ENCODE assay signal across 33 cellular contexts in the genomic region with DNA sequence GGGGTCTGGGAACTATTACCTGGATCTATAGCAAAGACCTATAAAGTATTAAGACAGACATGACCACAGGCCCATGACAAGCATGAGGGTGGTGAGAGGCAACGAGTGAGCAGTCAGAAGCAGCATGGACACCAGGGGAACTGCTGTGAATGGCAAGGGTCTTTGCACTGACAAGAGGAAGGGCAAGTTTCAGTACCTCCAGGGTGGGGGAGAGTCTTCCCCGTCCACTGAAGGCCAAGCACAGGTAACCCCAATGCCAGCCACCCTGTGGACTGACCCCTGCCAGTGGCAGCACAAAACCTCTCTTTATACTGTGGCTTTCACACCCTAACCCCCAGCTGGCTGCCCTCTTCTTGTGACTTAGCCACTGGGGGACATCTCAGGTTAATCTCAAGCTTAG. TPM values are rescaled to one million over a fixed set of nuclear protein-coding genes. Genes with fewer than 3 reads are reported as not detected.
"Had no signal": no experiment of that assay in that cellular context is flagged by ENCODE, and none has a peak within 500 bp of the region (broad histone marks: within the 10 kb centered on the region; RNA-seq: fewer than 3 reads in every experiment).

No MANE protein-coding gene starts in this region.

- H3K36me3 ChIP-seq: brain microvascular endothelial cell, colonic mucosa, esophagus squamous epithelium, gastroesophageal sphincter had no signal

- H3K27ac Mint-ChIP-seq: activated B cell treated with CpG ODN at 0.5 μM for 24 hours; activated CD8-positive, alpha-beta T cell treated with anti-CD3 and anti-CD28 coated beads for 36 hours; activated naive CD4-positive, alpha-beta T cell treated with anti-CD3 and anti-CD28 coated beads, Interleukin-2, amount 10 ng/mL, durations not matched to agents 7 days and 5 days; activated naive CD4-positive, alpha-beta T cell treated with anti-CD3 and anti-CD28 coated beads, Interleukin-2, amount 50 U/mL, for 72 hours; activated naive CD8-positive, alpha-beta T cell treated with anti-CD3 and anti-CD28 coated beads, Interleukin-2, amount 10 ng/mL, durations not matched to agents 7 days and 5 days; activated T-cell treated with anti-CD3 and anti-CD28 coated beads, Interleukin-2, amount 50 U/mL, for 24 hours; activated T-cell treated with anti-CD3 and anti-CD28 coated beads, Interleukin-2, amount 50 U/mL, for 72 hours; dendritic cell treated with granulocyte-macrophage colony-stimulating factor and Interleukin-4, amounts not matched to agents 40 ng/mL and 50 ng/mL, for 4 days; effector memory CD8-positive, alpha-beta T cell had no signal

- H3K4me1 Mint-ChIP-seq: activated B cell treated with CpG ODN at 0.5 μM for 24 hours; activated naive CD4-positive, alpha-beta T cell treated with anti-CD3 and anti-CD28 coated beads, Interleukin-2, amount 10 ng/mL, durations not matched to agents 7 days and 5 days; activated naive CD8-positive, alpha-beta T cell treated with anti-CD3 and anti-CD28 coated beads, Interleukin-2, amount 10 ng/mL, durations not matched to agents 7 days and 5 days had no signal

- H3K4me3 ChIP-seq: colonic mucosa, dorsolateral prefrontal cortex, esophagus squamous epithelium, gastroesophageal sphincter had no signal

- H3K9me3 ChIP-seq: colonic mucosa, esophagus squamous epithelium, gastroesophageal sphincter had no signal

- H3K36me3 Mint-ChIP-seq: activated naive CD4-positive, alpha-beta T cell treated with anti-CD3 and anti-CD28 coated beads, Interleukin-2, amount 10 ng/mL, durations not matched to agents 7 days and 5 days; activated naive CD4-positive, alpha-beta T cell treated with anti-CD3 and anti-CD28 coated beads, Interleukin-2, amount 50 U/mL, for 72 hours; activated naive CD8-positive, alpha-beta T cell treated with anti-CD3 and anti-CD28 coated beads, Interleukin-2, amount 10 ng/mL, durations not matched to agents 7 days and 5 days had no signal

- H3K9me3 Mint-ChIP-seq: activated B cell treated with CpG ODN at 0.5 μM for 24 hours; activated CD8-positive, alpha-beta T cell treated with anti-CD3 and anti-CD28 coated beads for 36 hours; activated naive CD4-positive, alpha-beta T cell treated with anti-CD3 and anti-CD28 coated beads, Interleukin-2, amount 10 ng/mL, durations not matched to agents 7 days and 5 days; activated naive CD8-positive, alpha-beta T cell treated with anti-CD3 and anti-CD28 coated beads, Interleukin-2, amount 10 ng/mL, durations not matched to agents 7 days and 5 days; activated T-cell treated with anti-CD3 and anti-CD28 coated beads, Interleukin-2, amount 50 U/mL, for 24 hours; dendritic cell treated with granulocyte-macrophage colony-stimulating factor and Interleukin-4, amounts not matched to agents 40 ng/mL and 50 ng/mL, for 4 days had no signal

- ATAC-seq: activated CD4-positive, CD25-positive, alpha-beta regulatory T cell treated with anti-CD3 and anti-CD28 coated beads, Interleukin-2, amount 50 U/mL, for 24 hours; activated CD8-positive, alpha-beta T cell treated with anti-CD3 and anti-CD28 coated beads for 36 hours; activated naive CD4-positive, alpha-beta T cell treated with anti-CD3 and anti-CD28 coated beads, Interleukin-2, amount 50 U/mL, for 72 hours; activated T-cell treated with anti-CD3 and anti-CD28 coated beads, Interleukin-2, amount 50 U/mL, for 72 hours; effector memory CD8-positive, alpha-beta T cell; gastroesophageal sphincter had no signal

- H3K4me1 ChIP-seq: colonic mucosa, esophagus squamous epithelium, gastroesophageal sphincter had no signal

- H3K27me3 ChIP-seq: brain microvascular endothelial cell, colonic mucosa had no signal

- H3K27ac ChIP-seq: brain microvascular endothelial cell, colonic mucosa, dorsolateral prefrontal cortex, epithelial cell of prostate, esophagus squamous epithelium, gastroesophageal sphincter, VCaP had no signal

- FAIRE-seq: astrocyte, endometrium, endothelial cell of umbilical vein had no signal

- DNase-seq: activated B cell treated with CpG ODN at 0.5 μM for 24 hours; activated CD4-positive, alpha-beta T cell treated with anti-CD3 and anti-CD28 coated beads for 48 hours; activated CD4-positive, alpha-beta T cell treated with anti-CD3 and anti-CD28 coated beads, Interleukin-2, amount 50 U/mL, for 1 hour; activated CD4-positive, alpha-beta T cell treated with anti-CD3 and anti-CD28 coated beads, Interleukin-2, amount 50 U/mL, for 48 hours; activated CD8-positive, alpha-beta memory T cell treated with anti-CD3 and anti-CD28 coated beads, Interleukin-2, amount 50 U/mL, for 48 hours; activated CD8-positive, alpha-beta T cell treated with anti-CD3 and anti-CD28 coated beads for 36 hours; activated gamma-delta T cell; activated naive CD4-positive, alpha-beta T cell; activated naive CD4-positive, alpha-beta T cell treated with anti-CD3 and anti-CD28 coated beads, Interleukin-2, amount 10 ng/mL, durations not matched to agents 7 days and 5 days; activated naive CD8-positive, alpha-beta T cell treated with anti-CD3 and anti-CD28 coated beads, Interleukin-2, amount 10 ng/mL, durations not matched to agents 7 days and 5 days; activated T-cell treated with anti-CD3 and anti-CD28 coated beads for 4 hours; activated T-cell treated with anti-CD3 and anti-CD28 coated beads, Interleukin-2, amount 50 U/mL, for 24 hours; activated T-cell treated with anti-CD3 and anti-CD28 coated beads, Interleukin-2, amount 50 U/mL, for 72 hours; anterior cingulate cortex; brain microvascular endothelial cell; caudate nucleus; cerebellar nuclear complex; colonic mucosa; dorsolateral prefrontal cortex; effector CD4-positive, alpha-beta T cell; effector memory CD8-positive, alpha-beta T cell; esophagus squamous epithelium; foreskin melanocyte; T-helper 2 cell had no signal

- H3K4me3 Mint-ChIP-seq: activated B cell treated with CpG ODN at 0.5 μM for 24 hours; activated CD8-positive, alpha-beta T cell treated with anti-CD3 and anti-CD28 coated beads for 36 hours; activated naive CD4-positive, alpha-beta T cell treated with anti-CD3 and anti-CD28 coated beads, Interleukin-2, amount 10 ng/mL, durations not matched to agents 7 days and 5 days; activated naive CD8-positive, alpha-beta T cell treated with anti-CD3 and anti-CD28 coated beads, Interleukin-2, amount 10 ng/mL, durations not matched to agents 7 days and 5 days; activated T-cell treated with anti-CD3 and anti-CD28 coated beads, Interleukin-2, amount 50 U/mL, for 24 hours; activated T-cell treated with anti-CD3 and anti-CD28 coated beads, Interleukin-2, amount 50 U/mL, for 72 hours; dendritic cell treated with granulocyte-macrophage colony-stimulating factor and Interleukin-4, amounts not matched to agents 40 ng/mL and 50 ng/mL, for 4 days; effector memory CD8-positive, alpha-beta T cell had no signal

RNA-seq across cellular contexts. Expression of gene CHST1, which starts 55.5 kb away (rescaled TPM):
- total RNA-seq: activated B cell treated with CpG ODN at 0.5 μM for 24 hours; activated CD8-positive, alpha-beta T cell treated with anti-CD3 and anti-CD28 coated beads for 36 hours; activated naive CD8-positive, alpha-beta T cell treated with anti-CD3 and anti-CD28 coated beads, Interleukin-2, amount 10 ng/mL, durations not matched to agents 7 days and 5 days had no signal
